9 cellular contexts compared by ENCODE assay signal in the genomic region with DNA sequence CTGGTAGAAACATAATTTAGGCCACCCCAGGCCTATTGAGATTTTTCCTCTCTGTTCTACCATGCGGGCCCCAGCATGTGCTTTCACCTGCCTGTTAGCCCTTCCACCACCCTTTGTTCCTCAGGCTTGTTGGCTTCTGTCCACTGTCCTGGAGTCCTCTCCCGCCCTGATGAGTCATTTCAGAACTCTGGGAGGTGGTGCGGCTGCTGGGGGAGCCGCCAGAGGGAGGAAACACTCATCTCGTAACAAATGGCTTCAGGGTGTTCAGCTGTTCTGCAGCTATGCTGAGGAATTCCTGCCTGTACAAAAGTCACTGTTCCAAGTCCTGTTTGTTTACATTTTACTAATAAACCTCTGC. TPM values are rescaled to one million over a fixed set of nuclear protein-coding genes. Genes with fewer than 3 reads are reported as not detected.
DNase-seq lines count a peak whose midpoint lies in the region; ATAC-seq, FAIRE-seq and TF ChIP-seq lines count a peak whose summit lies in the region.
"Had no signal": no experiment of that assay in that cellular context is flagged by ENCODE, and none has a peak within 500 bp of the region (broad histone marks: within the 10 kb centered on the region; RNA-seq: fewer than 3 reads in every experiment).

No MANE protein-coding gene starts in this region.

- H3K36me3 ChIP-seq in brain microvascular endothelial cell (replicated peaks) (no peaks in the 10 kb centered on the region), keratinocyte (ENCODE audit: control insufficient read depth in 2 of 2, extremely low read depth in 1 of 2, insufficient read depth in 2 of 2, low read length in 2 of 2) (no peaks in the 10 kb centered on the region), stomach smooth muscle (ENCODE audit: control insufficient read depth in 2 of 2, insufficient read depth in 2 of 2, low read length in 2 of 2) (no peaks in the 10 kb centered on the region)

- H3K9ac ChIP-seq in keratinocyte (ENCODE audit: control insufficient read depth, extremely low read depth, insufficient read depth, low read length) (no peak overlapping the region), stomach smooth muscle (ENCODE audit: low read length in 2 of 2) (peak overlapping the region; percentile 36 to 46)

- H2AFZ ChIP-seq in keratinocyte (ENCODE audit: control insufficient read depth, low read length) = peak overlapping the region; percentile 10

- H3K4me2 ChIP-seq in keratinocyte (ENCODE audit: control insufficient read depth, extremely low read depth, insufficient read depth, low read depth, low read length) = peak overlapping the region; percentile 44

- H3K4me1 ChIP-seq in keratinocyte (ENCODE audit: control insufficient read depth, extremely low read depth, insufficient read depth, low read length) = peaks cover 20% of the 10 kb centered on the region
- peaks cover 27% of the 10 kb centered on the region for H3K4me1 ChIP-seq in stomach smooth muscle (ENCODE audit: control insufficient read depth, insufficient read depth, low read length)

- no peaks in the 10 kb centered on the region for H3K27me3 Mint-ChIP-seq in activated T-cell treated with anti-CD3 and anti-CD28 coated beads, Interleukin-2, amount 50 U/mL, for 24 hours

- H3K27me3 ChIP-seq in brain microvascular endothelial cell (replicated peaks) (no peaks in the 10 kb centered on the region), keratinocyte (ENCODE audit: control insufficient read depth, extremely low read depth, insufficient read depth, low read length) (peaks cover 2% of the 10 kb centered on the region), stomach smooth muscle (ENCODE audit: control insufficient read depth in 1 of 2, insufficient read depth in 2 of 2, low read length in 2 of 2) (no peaks in the 10 kb centered on the region)

- no peak for ATAC-seq in GM19467 (IDR thresholded peaks at IDR 0.05; ENCODE audit: unreplicated experiment)

- TF ChIP-seq CTCF in brain microvascular endothelial cell (IDR thresholded peaks at IDR 0.05; ENCODE audit: low read depth, low read length, missing control alignments) (peak; percentile 79), keratinocyte (optimal IDR thresholded peaks at IDR 0.05 in 1 of 3, IDR thresholded peaks at IDR 0.05 in 1 of 3, conservative IDR thresholded peaks at IDR 0.05 in 1 of 3; ENCODE audit: extremely low read depth in 1 of 3, insufficient read depth in 2 of 3, low read length in 3 of 3) (peak; percentile 36 to 55 (median 53)), GM10266 (IDR thresholded peaks at IDR 0.05; ENCODE audit: control insufficient read depth, insufficient read depth, low read depth, missing control alignments) (no peak)

- H3K9me3 ChIP-seq in keratinocyte (ENCODE audit: control insufficient read depth, low read depth, low read length) (no peaks in the 10 kb centered on the region), stomach smooth muscle (ENCODE audit: control insufficient read depth in 2 of 2, low read length in 2 of 2) (no peaks in the 10 kb centered on the region)

- H3K79me2 ChIP-seq in keratinocyte (ENCODE audit: control insufficient read depth, insufficient read depth, low read length) = no peaks in the 10 kb centered on the region

- H4K20me1 ChIP-seq in keratinocyte (ENCODE audit: control insufficient read depth, extremely low read depth, insufficient read depth, low read length) = peaks cover 3% of the 10 kb centered on the region

- peak; percentile 89 for FAIRE-seq in keratinocyte (lab: Jason Lieb, UNC)
- FAIRE-seq: GM18507 had no signal

- H3K9me3 Mint-ChIP-seq in activated T-cell treated with anti-CD3 and anti-CD28 coated beads, Interleukin-2, amount 50 U/mL, for 24 hours = peaks cover 2% of the 10 kb centered on the region

- no peaks in the 10 kb centered on the region for H3K4me1 Mint-ChIP-seq in activated T-cell treated with anti-CD3 and anti-CD28 coated beads, Interleukin-2, amount 50 U/mL, for 24 hours (ENCODE audit: low read depth)

- no peak overlapping the region for H3K4me3 Mint-ChIP-seq in activated T-cell treated with anti-CD3 and anti-CD28 coated beads, Interleukin-2, amount 50 U/mL, for 24 hours

- H3K27ac ChIP-seq in brain microvascular endothelial cell (peak overlapping the region; percentile 7), keratinocyte (ENCODE audit: control insufficient read depth, insufficient read depth, low read length) (peak overlapping the region; percentile 59), stomach smooth muscle (ENCODE audit: low read length) (peak overlapping the region; percentile 82)

- no peaks in the 10 kb centered on the region for H3K36me3 Mint-ChIP-seq in activated T-cell treated with anti-CD3 and anti-CD28 coated beads, Interleukin-2, amount 50 U/mL, for 24 hours (ENCODE audit: low read depth)

- H3K4me3 ChIP-seq in brain microvascular endothelial cell (ENCODE audit: low read depth, low read length) (no peak overlapping the region), keratinocyte (ENCODE audit: control insufficient read depth in 2 of 3, extremely low read depth in 1 of 3, insufficient read depth in 2 of 3, low read depth in 1 of 3, low read length in 3 of 3) (no peak overlapping the region), stomach smooth muscle (ENCODE audit: low read length in 2 of 2) (peak overlapping the region in 1 of 2 donors; percentile 10)

- H3K9me1 ChIP-seq in keratinocyte (ENCODE audit: control insufficient read depth, extremely low read depth, insufficient read depth, low read length) = no peaks in the 10 kb centered on the region

- dilution Hi-C loops in keratinocyte (cut with MboI; ENCODE audit: extremely low pct_ligation_motif_present, low sequenced_read_pairs) = no loop called here

- no peak overlapping the region for H3K27ac Mint-ChIP-seq in activated T-cell treated with anti-CD3 and anti-CD28 coated beads, Interleukin-2, amount 50 U/mL, for 24 hours

- in situ Hi-C loops in brain microvascular endothelial cell (cut with HindIII; ENCODE audit: low pct_ligation_motif_present, low sequenced_read_pairs) = no loop called here

- DNase-seq in CD1c-positive myeloid dendritic cell (ENCODE audit: extremely low spot score) (peak; percentile 11), NCI-H146 (lab: John Stamatoyannopoulos, UW) (peak; percentile 92), brain microvascular endothelial cell (peak; percentile 83), keratinocyte (ENCODE audit: low read depth, low spot score) (peak; percentile 92), GM10266 (ENCODE audit: extremely low spot score) (no peak)
- no peak for DNase-seq in activated T-cell treated with anti-CD3 and anti-CD28 coated beads, Interleukin-2, amount 50 U/mL, for 24 hours

RNA-seq across cellular contexts. Expression of a gene that starts 36.3 kb away (rescaled TPM):
- not detected in 3 replicates for polyA plus RNA-seq in keratinocyte
- polyA plus RNA-seq in keratinocyte (2011; ENCODE audit: low read depth) = not detected
- polyA plus RNA-seq in keratinocyte (2011; cell fraction: cytosol; rRNA removed) = not detected in 2 replicates
- polyA plus RNA-seq in keratinocyte (2011; cell fraction: nucleus; rRNA removed) = not detected in 2 replicates
- polyA plus RNA-seq in keratinocyte (2012; ENCODE audit: low replicate concordance) = not detected in 2 replicates
- polyA minus RNA-seq in keratinocyte = not detected in 3 replicates
- polyA minus RNA-seq in keratinocyte (2011; cell fraction: cytosol; rRNA and poly(A)+ RNA removed) = not detected
- not detected in 2 replicates for polyA minus RNA-seq in keratinocyte (2011; cell fraction: nucleus; rRNA and poly(A)+ RNA removed)

Comparison
In these comparisons a context has a peak if more than half of its experiments do, and no peak if none do; other contexts are left out.
1. DNase-seq: peak in CD1c-positive myeloid dendritic cell (single experiment), NCI-H146 (single experiment), brain microvascular endothelial cell (single experiment) and keratinocyte (single experiment); none in GM10266 (single experiment) and activated T-cell treated with anti-CD3 and anti-CD28 coated beads, Interleukin-2, amount 50 U/mL, for 24 hours (single experiment).
2. H3K27ac ChIP-seq: peak in every context shown above with its lines; median percentile 82 in stomach smooth muscle; 59 in keratinocyte; 7 in brain microvascular endothelial cell.